Comparison of ENCODE assay signal across 9 cellular contexts in the genomic region with DNA sequence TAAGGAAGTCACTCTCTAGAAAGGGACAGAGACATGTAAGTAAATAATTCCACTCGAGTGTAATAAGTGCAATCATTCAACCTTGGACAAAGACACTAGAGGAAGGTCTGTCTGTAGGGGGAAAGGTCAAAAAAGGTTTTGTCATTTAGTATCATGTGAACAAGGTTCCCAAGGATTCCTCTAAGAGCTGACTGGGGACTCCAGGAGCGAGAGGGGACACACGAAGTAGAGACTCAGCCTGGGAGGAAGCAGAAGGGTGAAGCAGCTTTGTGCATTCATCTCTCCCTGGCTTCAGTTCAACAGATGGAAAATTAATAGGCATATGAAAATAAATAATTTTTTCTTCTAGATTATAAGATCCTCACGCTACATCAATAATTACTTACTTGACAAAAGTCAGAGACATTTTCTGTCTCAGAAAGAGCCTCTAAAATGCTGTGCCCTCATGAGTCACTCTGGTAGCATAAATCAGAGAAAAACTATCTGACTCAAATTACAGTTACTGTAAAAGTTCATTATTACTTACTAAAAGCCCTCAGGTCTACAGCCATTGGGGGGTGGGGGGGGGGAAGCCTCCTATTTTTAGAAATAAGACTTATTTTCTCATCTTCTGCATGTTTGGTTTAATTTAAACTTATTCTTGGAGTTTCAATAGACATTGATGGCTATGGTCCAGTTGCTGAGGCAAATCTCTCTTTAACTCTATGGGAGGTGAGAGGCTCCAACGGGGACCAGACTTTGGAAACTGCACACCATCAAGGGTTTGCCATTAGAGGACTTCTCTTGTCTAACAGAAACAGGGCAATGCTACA.
DNase-seq lines count a peak whose midpoint lies in the region; ATAC-seq and TF ChIP-seq lines count a peak whose summit lies in the region.
"Had no signal": no experiment of that assay in that cellular context is flagged by ENCODE, and none has a peak within 500 bp of the region (broad histone marks: within the 10 kb centered on the region; RNA-seq: fewer than 3 reads in every experiment).

No MANE protein-coding gene starts in this region.

- H2BK15ac ChIP-seq in IMR-90 (ENCODE audit: low read depth, low read length) = peak overlapping the region; percentile 96

- POLR2A ChIA-PET in IMR-90 (lab: Charles Lee; ENCODE audit: unreplicated experiment) = interaction anchor here (1.0 kb wide), 1 partner anchor 96 kb away, joined by 3 read pairs; no protein-coding TSS in a partner anchor

- H3K9me1 ChIP-seq in IMR-90 (ENCODE audit: insufficient read depth, low read length) = peaks cover 35% of the 10 kb centered on the region

- H3K4me3 ChIP-seq in CD4-positive, CD25-positive, alpha-beta regulatory T cell (ENCODE audit: low read depth, low read length) = peak overlapping the region; percentile 70
- no peak overlapping the region for H3K4me3 ChIP-seq in IMR-90 (ENCODE audit: insufficient read depth, low read depth, low read length)
- no peak overlapping the region for H3K4me3 ChIP-seq in astrocyte of the spinal cord (ENCODE audit: low read depth, low read length)

- peak overlapping the region; percentile 96 for H2BK120ac ChIP-seq in IMR-90 (ENCODE audit: low read depth, low read length)

- peaks cover 51 to 95% (median 83%) of the 10 kb centered on the region in 4 donors for H3K4me1 Mint-ChIP-seq in CD4-positive, CD25-positive, alpha-beta regulatory T cell

- H3K27ac ChIP-seq in CD4-positive, CD25-positive, alpha-beta regulatory T cell (ENCODE audit: insufficient read depth, low read length, poor library complexity, severe bottlenecking) = peak overlapping the region; percentile 87
- H3K27ac ChIP-seq in IMR-90 (ENCODE audit: insufficient read depth, low read length) = peak overlapping the region; percentile 97

- peak overlapping the region; percentile 98 for H3K23ac ChIP-seq in IMR-90 (ENCODE audit: low read depth, low read length)

- peak overlapping the region; percentile 83 for H2AK5ac ChIP-seq in IMR-90 (ENCODE audit: low read depth, low read length)

- peak overlapping the region; percentile 96 for H2BK5ac ChIP-seq in IMR-90 (ENCODE audit: low read depth, low read length, poor library complexity, severe bottlenecking)

- H4K8ac ChIP-seq in IMR-90 (ENCODE audit: low read depth in 2 of 2, low read length in 2 of 2) = peak overlapping the region; percentile 92 to 95

- H2AFZ ChIP-seq in IMR-90 (replicated peaks; ENCODE audit: low read length, poor library complexity) = no peak overlapping the region

- H3K36me3 Mint-ChIP-seq in CD4-positive, CD25-positive, alpha-beta regulatory T cell = peaks cover 7% of the 10 kb centered on the region

- dilution Hi-C loops in IMR-90 (cut with HindIII; ENCODE audit: low sequenced_read_pairs, unreplicated experiment) = no loop called here

- H3K14ac ChIP-seq in IMR-90 (replicated peaks; ENCODE audit: low read depth, low read length) = peak overlapping the region; percentile 96

- BruUV-seq in IMR-90 (replicated peaks; lab: Mats Ljungman, UMichigan) = no TSS peak

- TF ChIP-seq RAD21 in IMR-90 (IDR thresholded peaks at IDR 0.05; ENCODE audit: low read length) = no peak

- ATAC-seq in CD4-positive, CD25-positive, alpha-beta regulatory T cell (ENCODE audit: low read depth in 2 of 2) = peak; percentile 18 to 30
- ATAC-seq in IMR-90 (ENCODE audit: low read depth) (peak; percentile 63), HG03565 (IDR thresholded peaks at IDR 0.05; ENCODE audit: unreplicated experiment) (no peak), HG02798 (IDR thresholded peaks at IDR 0.05; ENCODE audit: poor library complexity, unreplicated experiment) (no peak)

- H3K4me1 ChIP-seq in CD4-positive, CD25-positive, alpha-beta regulatory T cell (ENCODE audit: control insufficient read depth, insufficient read depth, low read length, poor library complexity, severe bottlenecking) = peaks cover 81% of the 10 kb centered on the region
- H3K4me1 ChIP-seq in IMR-90 (ENCODE audit: control insufficient read depth, insufficient read depth, low read length) = peaks cover 36% of the 10 kb centered on the region

- no peak overlapping the region for H2AK9ac ChIP-seq in IMR-90 (replicated peaks; ENCODE audit: low read depth, low read length, poor library complexity)

- WGBS in IMR-90 (ENCODE audit: extremely low coverage in 2 of 2, insufficient read length in 1 of 2), 2 experiments = no CpG with 5 or more reads among the region's 5 CpGs

- H3K9me3 Mint-ChIP-seq in CD4-positive, CD25-positive, alpha-beta regulatory T cell = peaks cover 0 to 1% (median 0%) of the 10 kb centered on the region in 7 donors

- peaks cover 13% of the 10 kb centered on the region for H3K36me3 ChIP-seq in CD4-positive, CD25-positive, alpha-beta regulatory T cell (ENCODE audit: control insufficient read depth, insufficient read depth, low read length)
- peaks cover 1% of the 10 kb centered on the region for H3K36me3 ChIP-seq in IMR-90 (ENCODE audit: control insufficient read depth, insufficient read depth, low read length)

- H2BK20ac ChIP-seq in IMR-90 (ENCODE audit: low read depth, low read length) = peak overlapping the region; percentile 96

- no peaks in the 10 kb centered on the region for H3K9me3 ChIP-seq in CD4-positive, CD25-positive, alpha-beta regulatory T cell (ENCODE audit: control insufficient read depth in 2 of 2, low read length in 2 of 2)
- no peaks in the 10 kb centered on the region for H3K9me3 ChIP-seq in IMR-90 (ENCODE audit: control insufficient read depth, insufficient read depth, low read length)

- H4K91ac ChIP-seq in IMR-90 (ENCODE audit: insufficient read depth, low read depth, low read length) = peak overlapping the region; percentile 91

- peak overlapping the region; percentile 47 to 84 (median 71) for H3K4me3 Mint-ChIP-seq in CD4-positive, CD25-positive, alpha-beta regulatory T cell

- peaks cover 22% of the 10 kb centered on the region for H4K20me1 ChIP-seq in IMR-90 (ENCODE audit: insufficient read depth, low read length)

- peaks cover 30 to 78% of the 10 kb centered on the region in 2 experiments for H3K79me1 ChIP-seq in IMR-90 (ENCODE audit: low read depth in 1 of 2, low read length in 2 of 2)

- CTCF ChIA-PET in IMR-90 (lab: Yijun Ruan, JAX) = no interaction called here

- in situ Hi-C loops in IMR-90 (cut with MboI; ENCODE audit: low sequenced_read_pairs) = no loop called here
- in situ Hi-C loops in astrocyte of the spinal cord (cut with HindIII; ENCODE audit: low sequenced_read_pairs) = no loop called here

- H3K27ac Mint-ChIP-seq in CD4-positive, CD25-positive, alpha-beta regulatory T cell = peak overlapping the region; percentile 66 to 99 (median 94)

- peaks cover 4% of the 10 kb centered on the region for H3K27me3 Mint-ChIP-seq in CD4-positive, CD25-positive, alpha-beta regulatory T cell

- DNase-seq in CD4-positive, CD25-positive, alpha-beta regulatory T cell = peak in 1 of 3 donors; percentile 51
- DNase-seq in IMR-90 = peak; percentile 75
- DNase-seq in astrocyte of the spinal cord (ENCODE audit: low read depth, low spot score) = peak; percentile 68
- DNase-seq in myocyte (ENCODE audit: low read depth) = peak; percentile 38
- no peak for DNase-seq in mucosa of gallbladder (ENCODE audit: low spot score)
- DNase-seq in mesenteric fat pad (ENCODE audit: low spot score) = no peak
- DNase-seq: DMS79 had no signal

- peak overlapping the region; percentile 77 for H3K9ac ChIP-seq in IMR-90 (ENCODE audit: low read depth, low read length)

- TF ChIP-seq CTCF in IMR-90 (conservative IDR thresholded peaks at IDR 0.05; ENCODE audit: low read depth, low read length) = no peak
- no peak for TF ChIP-seq CTCF in astrocyte of the spinal cord (IDR thresholded peaks at IDR 0.05; ENCODE audit: low read depth, low read length)

- peak overlapping the region; percentile 83 for H3K4me2 ChIP-seq in IMR-90 (ENCODE audit: low read depth, low read length)

- TF ChIP-seq POLR2A in IMR-90 (IDR thresholded peaks at IDR 0.05; ENCODE audit: low read depth, low read length) = no peak

- no peaks in the 10 kb centered on the region for H3K27me3 ChIP-seq in CD4-positive, CD25-positive, alpha-beta regulatory T cell (ENCODE audit: control insufficient read depth, insufficient read depth, low read length)
- H3K27me3 ChIP-seq in IMR-90 (ENCODE audit: control insufficient read depth, insufficient read depth, low read length) = no peaks in the 10 kb centered on the region

- peak overlapping the region; percentile 78 for H4K5ac ChIP-seq in IMR-90 (ENCODE audit: low read depth, low read length)

- peak overlapping the region; percentile 93 for H3K18ac ChIP-seq in IMR-90 (ENCODE audit: low read depth, low read length)

- intact Hi-C loops in IMR-90 (cut with micrococcal nuclease) = no loop called here

- peak overlapping the region; percentile 90 for H3K56ac ChIP-seq in IMR-90 (ENCODE audit: extremely low read depth, insufficient read depth, low read length)

- peak overlapping the region; percentile 93 for H3K4ac ChIP-seq in IMR-90 (ENCODE audit: low read depth, low read length)

TF ChIP-seq in IMR-90, 13 proteins besides CTCF, POLR2A, EP300 and RAD21:
- TF ChIP-seq MAFK (IDR thresholded peaks at IDR 0.05; ENCODE audit: low read depth, low read length) = 0 out of 2 replicates have a peak, but pooled peaks have one; percentile 24
- TF ChIP-seq CHD1 (IDR thresholded peaks at IDR 0.05; ENCODE audit: low read depth, low read length) = no peak
- TF ChIP-seq FOS (IDR thresholded peaks at IDR 0.05; ENCODE audit: low read depth, low read length) = peak; percentile 64
TF ChIP-seq in IMR-90: peak in this region for 2.

Comparison
In these comparisons a context has a peak if more than half of its experiments do, and no peak if none do; other contexts are left out.
1. ATAC-seq: peak in CD4-positive, CD25-positive, alpha-beta regulatory T cell (2 of 2) and IMR-90 (single experiment); none in HG03565 (single experiment) and HG02798 (single experiment).
2. DNase-seq: peak in IMR-90 (single experiment), astrocyte of the spinal cord (single experiment) and myocyte (single experiment); none in mucosa of gallbladder (single experiment) and mesenteric fat pad (single experiment).